In genomic region chr12:122349078-122349477, GRCh38 we compare ENCODE assay signal across 25 cellular contexts.
DNase-seq lines count a peak whose midpoint lies in the region; FAIRE-seq and TF ChIP-seq lines count a peak whose summit lies in the region.
"Had no signal": no experiment of that assay in that cellular context is flagged by ENCODE, and none has a peak within 500 bp of the region (broad histone marks: within the 10 kb centered on the region; RNA-seq: fewer than 3 reads in every experiment).

No MANE protein-coding gene starts in this region.

- no peaks in the 10 kb centered on the region for H3K79me2 ChIP-seq in smooth muscle cell (ENCODE audit: low read depth)

- no peaks in the 10 kb centered on the region for H3K4me1 Mint-ChIP-seq in endodermal cell
- H3K4me1 Mint-ChIP-seq in progenitor cell of endocrine pancreas (ENCODE audit: low read depth): peaks cover 3% of the 10 kb centered on the region
- H3K4me1 Mint-ChIP-seq: H9, IgD-negative memory B cell had no signal

- H3K9me3 ChIP-seq in endodermal cell (ENCODE audit: control insufficient read depth, low read length): no peaks in the 10 kb centered on the region
- H3K9me3 ChIP-seq in liver (ENCODE audit: control insufficient read depth in 4 of 4, low read length in 3 of 4): no peaks in the 10 kb centered on the region
- H3K9me3 ChIP-seq in smooth muscle cell (replicated peaks; ENCODE audit: low read depth): no peaks in the 10 kb centered on the region
- peaks cover 6% of the 10 kb centered on the region for H3K9me3 ChIP-seq in MG63
- H3K9me3 ChIP-seq: BLaER1 treated with 17β-estradiol and CSF1 and Interleukin-3, amounts not matched to agents 10 nM and 100 nM had no signal

- peaks cover 55% of the 10 kb centered on the region for H3K36me3 ChIP-seq in endodermal cell (ENCODE audit: control insufficient read depth, insufficient read depth, low read length)
- H3K36me3 ChIP-seq in liver (ENCODE audit: control insufficient read depth in 4 of 4, insufficient read depth in 3 of 4, low read depth in 1 of 4, low read length in 3 of 4): peaks cover 6 to 32% (median 22%) of the 10 kb centered on the region in 4 donors
- peaks cover 9% of the 10 kb centered on the region for H3K36me3 ChIP-seq in smooth muscle cell (ENCODE audit: low read depth)
- peaks cover 77% of the 10 kb centered on the region for H3K36me3 ChIP-seq in MG63

- H3K9ac ChIP-seq in endodermal cell (ENCODE audit: extremely low read depth, low read length, poor library complexity, severe bottlenecking) (no peak overlapping the region), liver (ENCODE audit: low read depth in 1 of 2, low read length in 2 of 2) (no peak overlapping the region), smooth muscle cell (ENCODE audit: low read depth) (no peak overlapping the region)
- H3K9ac ChIP-seq: BLaER1 treated with 17β-estradiol and CSF1 and Interleukin-3, amounts not matched to agents 10 nM and 100 nM; GM23248 had no signal

- no peak overlapping the region for H2AFZ ChIP-seq in smooth muscle cell (ENCODE audit: low read depth)
- H2AFZ ChIP-seq: GM23248 had no signal

- H3K4me3 ChIP-seq in endodermal cell (ENCODE audit: low read length) (no peak overlapping the region), liver (ENCODE audit: low read depth in 1 of 3, low read length in 3 of 3) (no peak overlapping the region), smooth muscle cell (no peak overlapping the region), MG63 (no peak overlapping the region)
- H3K4me3 ChIP-seq: BLaER1 treated with 17β-estradiol and CSF1 and Interleukin-3, amounts not matched to agents 10 nM and 100 nM; GM23248 had no signal

- H4K20me1 ChIP-seq in smooth muscle cell (ENCODE audit: low read depth): no peaks in the 10 kb centered on the region

- WGBS in endodermal cell (ENCODE audit: insufficient coverage in 1 of 2, insufficient read length in 1 of 2), 2 experiments: 92 to 93% methylated on average over 4 of the region's 4 CpGs
- 56% methylated on average over 4 of the region's 4 CpGs for WGBS in liver
- WGBS in smooth muscle cell (ENCODE audit: low lambda C conversion rate): 90% methylated on average over 4 of the region's 4 CpGs

- H3K27ac ChIP-seq in endodermal cell (ENCODE audit: low read depth, low read length) (no peak overlapping the region), liver (ENCODE audit: low read depth in 1 of 2, low read length in 2 of 2) (no peak overlapping the region), smooth muscle cell (ENCODE audit: low read depth) (no peak overlapping the region)
- H3K27ac ChIP-seq: BLaER1 treated with 17β-estradiol and CSF1 and Interleukin-3, amounts not matched to agents 10 nM and 100 nM had no signal

- TF ChIP-seq POLR2A in H54 (IDR thresholded peaks at IDR 0.05; ENCODE audit: low read depth, low read length): no peak

- H3K9me3 Mint-ChIP-seq in endodermal cell: no peaks in the 10 kb centered on the region
- H3K9me3 Mint-ChIP-seq in progenitor cell of endocrine pancreas (ENCODE audit: low read depth): no peaks in the 10 kb centered on the region
- H3K9me3 Mint-ChIP-seq: CD4-positive, alpha-beta T cell; H9; HFFc6; IgD-negative memory B cell had no signal

- FAIRE-seq in H54 (lab: Jason Lieb, UNC): no peak
- FAIRE-seq: A204.1, D721Med, GM19239 had no signal

- H3F3A ChIP-seq in smooth muscle cell (ENCODE audit: low read depth): no peaks in the 10 kb centered on the region

- H3K4me1 ChIP-seq in endodermal cell (ENCODE audit: control insufficient read depth, insufficient read depth, low read length): no peaks in the 10 kb centered on the region
- H3K4me1 ChIP-seq in liver (ENCODE audit: control insufficient read depth in 4 of 4, insufficient read depth in 4 of 4, low read length in 3 of 4): peaks cover 0 to 27% (median 16%) of the 10 kb centered on the region in 4 donors
- H3K4me1 ChIP-seq in smooth muscle cell (ENCODE audit: low read depth): no peaks in the 10 kb centered on the region
- H3K4me1 ChIP-seq: BLaER1 treated with 17β-estradiol and CSF1 and Interleukin-3, amounts not matched to agents 10 nM and 100 nM had no signal

- H3K27me3 ChIP-seq in endodermal cell (ENCODE audit: control insufficient read depth, insufficient read depth, low read length, poor library complexity, severe bottlenecking) (no peaks in the 10 kb centered on the region), liver (ENCODE audit: control insufficient read depth in 4 of 4, insufficient read depth in 4 of 4, low read length in 3 of 4) (no peaks in the 10 kb centered on the region), smooth muscle cell (ENCODE audit: low read depth) (no peaks in the 10 kb centered on the region), MG63 (no peaks in the 10 kb centered on the region)
- H3K27me3 ChIP-seq: BLaER1 treated with 17β-estradiol and CSF1 and Interleukin-3, amounts not matched to agents 10 nM and 100 nM had no signal

- peak overlapping the region; percentile 16 for H3K27ac Mint-ChIP-seq in endodermal cell
- H3K27ac Mint-ChIP-seq in progenitor cell of endocrine pancreas: peak overlapping the region; percentile 47
- H3K27ac Mint-ChIP-seq: CD4-positive, alpha-beta T cell; HFFc6; IgD-negative memory B cell had no signal

- H3K27me3 Mint-ChIP-seq in endodermal cell (ENCODE audit: insufficient read depth) (no peaks in the 10 kb centered on the region), progenitor cell of endocrine pancreas (no peaks in the 10 kb centered on the region)
- H3K27me3 Mint-ChIP-seq: CD4-positive, alpha-beta T cell; IgD-negative memory B cell had no signal

- H3K4me2 ChIP-seq in smooth muscle cell: no peak overlapping the region
- H3K4me2 ChIP-seq: BLaER1 treated with 17β-estradiol and CSF1 and Interleukin-3, amounts not matched to agents 10 nM and 100 nM had no signal

- H3K36me3 Mint-ChIP-seq in endodermal cell (ENCODE audit: low read depth): peaks cover 37% of the 10 kb centered on the region
- H3K36me3 Mint-ChIP-seq in progenitor cell of endocrine pancreas (ENCODE audit: insufficient read depth): peaks cover 7% of the 10 kb centered on the region

- no peak for TF ChIP-seq RAD21 in liver (IDR thresholded peaks at IDR 0.05)

- no peak for TF ChIP-seq CTCF in endodermal cell (conservative IDR thresholded peaks at IDR 0.05)
- no peak for TF ChIP-seq CTCF in liver (IDR thresholded peaks at IDR 0.05; ENCODE audit: low read depth, low read length, missing input control)
- no peak for TF ChIP-seq CTCF in progenitor cell of endocrine pancreas (IDR thresholded peaks at IDR 0.05; ENCODE audit: unreplicated experiment)
- TF ChIP-seq CTCF in smooth muscle cell (IDR thresholded peaks at IDR 0.05; ENCODE audit: borderline replicate concordance, insufficient read depth, poor library complexity, severe bottlenecking): no peak

- no peak overlapping the region for H3K4me3 Mint-ChIP-seq in endodermal cell
- H3K4me3 Mint-ChIP-seq in progenitor cell of endocrine pancreas (ENCODE audit: low read depth): no peak overlapping the region
- H3K4me3 Mint-ChIP-seq: CD4-positive, alpha-beta T cell; H9; HFFc6; IgD-negative memory B cell had no signal

- DNase-seq in NCI-H146 (lab: John Stamatoyannopoulos, UW) (peak; percentile 74), endodermal cell (no peak), progenitor cell of endocrine pancreas (ENCODE audit: low spot score, unreplicated experiment) (no peak), iPS-NIHi7 (ENCODE audit: extremely low spot score) (no peak), smooth muscle cell (lab: John Stamatoyannopoulos, UW; ENCODE audit: unreplicated experiment) (no peak), MG63 (no peak), H54 (ENCODE audit: insufficient read length, low spot score) (no peak)
- DNase-seq: AML-193; CD4-positive, alpha-beta T cell; GM23248; H9; HFFc6; NCI-H1092 treated with DMSO at 0.1 percent for 48 hours; NCI-H1436; NCI-H1930; NCI-H446; NCI-H524 treated with DMSO at 0.1 percent for 48 hours; NCI-H774; PC-3 had no signal

TF ChIP-seq in liver, 16 proteins besides CTCF, POLR2A, EP300 and RAD21:
- TF ChIP-seq ATF3 (IDR thresholded peaks at IDR 0.05) (no peak), HNF4A (conservative IDR thresholded peaks at IDR 0.05) (peak; percentile 44 to 50), RXRA (IDR thresholded peaks at IDR 0.05) (peak; percentile 59 to 64)
